8 cellular contexts compared by ENCODE assay signal in genomic region chr22:24060375-24060788, GRCh38. TPM values are rescaled to one million over a fixed set of nuclear protein-coding genes. Genes with fewer than 3 reads are reported as not detected.
DNase-seq lines count a peak whose midpoint lies in the region; ATAC-seq and TF ChIP-seq lines count a peak whose summit lies in the region.

No MANE protein-coding gene starts in this region.

- H3K4me3 ChIP-seq in foreskin fibroblast (ENCODE audit: low read depth in 1 of 2, low read length in 2 of 2) (no peak overlapping the region), skeletal muscle satellite cell (ENCODE audit: low read length) (peak overlapping the region; percentile 20)

- H3K27me3 Mint-ChIP-seq in T-cell = no peaks in the 10 kb centered on the region

- peaks cover 4 to 10% (median 8%) of the 10 kb centered on the region in 3 donors for H3K4me1 Mint-ChIP-seq in T-cell

- H3K9me3 Mint-ChIP-seq in T-cell = no peaks in the 10 kb centered on the region

- no peak overlapping the region for H3K4me3 Mint-ChIP-seq in T-cell

- ATAC-seq in T-cell (replicated peaks in 1 of 4) = peak; percentile 29 to 45 (median 35)

- peak overlapping the region; percentile 24 for H3K9ac ChIP-seq in skeletal muscle satellite cell (ENCODE audit: low read depth, low read length)

- CTCF ChIA-PET in T-cell (lab: Charles Lee) = no interaction called here

- peaks cover 74% of the 10 kb centered on the region for H3K36me3 Mint-ChIP-seq in T-cell

- H3K9me3 ChIP-seq in skeletal muscle satellite cell (replicated peaks; ENCODE audit: low read length) = no peaks in the 10 kb centered on the region

- POLR2A ChIA-PET in T-cell (lab: Charles Lee) = no interaction called here

- H3K27ac Mint-ChIP-seq in T-cell = peak overlapping the region in 1 of 2 donors; percentile 81

- no peak for TF ChIP-seq CTCF in foreskin fibroblast (IDR thresholded peaks at IDR 0.05; ENCODE audit: low read depth, low read length)

- no peaks in the 10 kb centered on the region for H3K27me3 ChIP-seq in skeletal muscle satellite cell (ENCODE audit: control insufficient read depth, insufficient read depth, low read length)

- H3K36me3 ChIP-seq in skeletal muscle satellite cell (ENCODE audit: insufficient read depth, low read length) = peaks cover 52% of the 10 kb centered on the region

- H3K4me1 ChIP-seq in skeletal muscle satellite cell (ENCODE audit: control insufficient read depth, insufficient read depth, low read length) = peaks cover 41% of the 10 kb centered on the region

- peak overlapping the region; percentile 57 for H3K4me2 ChIP-seq in skeletal muscle satellite cell (ENCODE audit: low read length)

- DNase-seq in H4 (ENCODE audit: low spot score) (peak; percentile 45), T-cell (no peak), foreskin fibroblast (peak; percentile 87 to 93), NOMO-1 treated with dmso at 0.1 percent for 144 hours (lab: John Stamatoyannopoulos, UW; ENCODE audit: unreplicated experiment) (no peak), anterior cingulate cortex (lab: John Stamatoyannopoulos, UW) (no peak), GDM1 (lab: John Stamatoyannopoulos, UW) (no peak), HuH-7 (ENCODE audit: low spot score) (no peak)

RNA-seq across cellular contexts. Expression of gene CABIN1, which starts 49.3 kb away (rescaled TPM):
- 15.7 and 17.4 TPM in 2 replicates for total RNA-seq in H4 (2014; rRNA removed; shearing (Covaris generic))
- 100 to 1,000 TPM; 134 to 158 (median 145) TPM for total RNA-seq in T-cell
- 42.8 and 43.1 TPM in 2 replicates for total RNA-seq in skeletal muscle satellite cell (2012; rRNA removed)

RNA-seq across cellular contexts. Expression of gene GSTT4, which starts 55.1 kb away (rescaled TPM):
- not detected in 2 replicates for total RNA-seq in H4 (2014; rRNA removed; shearing (Covaris generic))
- total RNA-seq in T-cell = not detected
- total RNA-seq in skeletal muscle satellite cell (2012; rRNA removed) = not detected in 2 replicates

Comparison
In these comparisons a context has a peak if more than half of its experiments do, and no peak if none do; other contexts are left out.
1. DNase-seq: peak in H4 (single experiment) and foreskin fibroblast (2 of 2); none in T-cell (0 of 34), NOMO-1 treated with dmso at 0.1 percent for 144 hours (single experiment), anterior cingulate cortex (0 of 58), GDM1 (single experiment) and HuH-7 (single experiment).